ENCODE assay signal across 8 cellular contexts in genomic region chr1:58652351-58653184, GRCh38.
DNase-seq lines count a peak whose midpoint lies in the region; ATAC-seq and TF ChIP-seq lines count a peak whose summit lies in the region.

No MANE protein-coding gene starts in this region.

- H3K36me3 ChIP-seq in brain microvascular endothelial cell (replicated peaks): peaks cover 7% of the 10 kb centered on the region

- TF ChIP-seq CTCF in brain microvascular endothelial cell (IDR thresholded peaks at IDR 0.05; ENCODE audit: low read depth, low read length, missing control alignments): peak; percentile 80

- H3K9me3 Mint-ChIP-seq in T-helper 2 cell treated with Interferon-gamma antibody and Interleukin-4, amounts not matched to agents 5 μg/mL and 100 μg/mL, for 36 hours: no peaks in the 10 kb centered on the region

- in situ Hi-C loops in ACHN (cut with HindIII; ENCODE audit: low pct_ligation_motif_present, low pct_unique_long_range_greater_than_20kb, low sequenced_read_pairs) (no loop called here), brain microvascular endothelial cell (cut with HindIII; ENCODE audit: low pct_ligation_motif_present, low sequenced_read_pairs) (no loop called here)

- no peaks in the 10 kb centered on the region for H3K27me3 Mint-ChIP-seq in T-helper 2 cell treated with Interferon-gamma antibody and Interleukin-4, amounts not matched to agents 5 μg/mL and 100 μg/mL, for 36 hours (ENCODE audit: low read depth)

- H3K4me3 Mint-ChIP-seq in T-helper 2 cell treated with Interferon-gamma antibody and Interleukin-4, amounts not matched to agents 5 μg/mL and 100 μg/mL, for 36 hours: no peak overlapping the region

- H3K27me3 ChIP-seq in brain microvascular endothelial cell (replicated peaks): no peaks in the 10 kb centered on the region

- ATAC-seq in GM18502 (IDR thresholded peaks at IDR 0.05; ENCODE audit: poor library complexity, unreplicated experiment) (peak; percentile 85), HG02938 (IDR thresholded peaks at IDR 0.05; ENCODE audit: unreplicated experiment) (peak; percentile 83)

- H3K36me3 Mint-ChIP-seq in T-helper 2 cell treated with Interferon-gamma antibody and Interleukin-4, amounts not matched to agents 5 μg/mL and 100 μg/mL, for 36 hours (ENCODE audit: low read depth): peaks cover 17% of the 10 kb centered on the region

- H3K4me1 Mint-ChIP-seq in T-helper 2 cell treated with Interferon-gamma antibody and Interleukin-4, amounts not matched to agents 5 μg/mL and 100 μg/mL, for 36 hours (ENCODE audit: low read depth): peaks cover 20% of the 10 kb centered on the region

- H3K4me3 ChIP-seq in brain microvascular endothelial cell (ENCODE audit: low read depth, low read length): no peak overlapping the region

- H3K27ac Mint-ChIP-seq in T-helper 2 cell treated with Interferon-gamma antibody and Interleukin-4, amounts not matched to agents 5 μg/mL and 100 μg/mL, for 36 hours: no peak overlapping the region

- DNase-seq in ACHN (peak; percentile 73), NCI-H187 treated with DMSO at 0.1 percent for 48 hours (lab: John Stamatoyannopoulos, UW) (peak; percentile 25), brain microvascular endothelial cell (peak; percentile 69), iPS-NIHi11 (ENCODE audit: low spot score) (peak; percentile 76)
- DNase-seq in T-helper 2 cell treated with Interferon-gamma antibody and Interleukin-4, amounts not matched to agents 5 μg/mL and 100 μg/mL, for 36 hours (ENCODE audit: low spot score): peak; percentile 43
- peak; percentile 12 to 58 (median 30) for DNase-seq in stimulated activated CD4-positive, alpha-beta T cell treated with anti-CD3 and anti-CD28 coated beads, Interleukin-12 subunit alpha, Interleukin-12 subunit beta, amount 100 ng/mL, for 48 hours (ENCODE audit: low read depth in 2 of 3, low spot score in 1 of 3)

- no peak overlapping the region for H3K27ac ChIP-seq in brain microvascular endothelial cell

Comparison
In these comparisons a context has a peak if more than half of its experiments do, and no peak if none do; other contexts are left out.
1. DNase-seq: peak in every context shown above with its lines; median percentile 76 in iPS-NIHi11; 73 in ACHN; 69 in brain microvascular endothelial cell; 43 in T-helper 2 cell treated with Interferon-gamma antibody and Interleukin-4, amounts not matched to agents 5 μg/mL and 100 μg/mL, for 36 hours; 30 in stimulated activated CD4-positive, alpha-beta T cell treated with anti-CD3 and anti-CD28 coated beads, Interleukin-12 subunit alpha, Interleukin-12 subunit beta, amount 100 ng/mL, for 48 hours; 25 in NCI-H187 treated with DMSO at 0.1 percent for 48 hours.